In the genomic region with DNA sequence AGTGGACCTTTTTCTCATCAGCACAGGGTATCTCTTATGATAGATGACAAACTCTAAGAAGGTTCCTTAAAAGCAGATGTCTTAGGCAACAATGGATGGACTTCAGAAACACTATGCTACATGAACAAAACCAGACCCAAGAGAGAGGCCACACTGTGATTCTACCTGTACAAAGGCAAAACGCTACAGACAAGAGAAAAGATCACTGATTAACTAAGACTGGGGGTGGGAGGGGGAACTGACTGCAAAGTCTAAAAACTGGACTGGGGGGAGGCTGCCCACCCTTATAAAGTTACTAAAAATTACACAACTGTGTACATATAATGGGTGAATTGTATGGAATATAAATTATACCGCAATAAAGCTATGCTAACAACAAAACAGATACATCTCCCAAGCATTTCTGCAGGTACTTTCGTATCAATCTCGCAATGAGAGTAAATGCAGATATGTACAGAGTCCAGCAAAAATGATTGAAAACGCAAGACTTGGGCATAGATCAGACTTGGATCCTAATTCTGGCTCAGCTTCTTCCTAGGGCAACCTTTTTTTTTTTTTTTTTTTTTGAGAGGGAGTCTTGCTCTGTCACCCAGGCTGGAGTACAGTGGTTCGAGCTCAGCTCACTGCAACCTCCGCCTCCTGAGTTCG, we compare ENCODE assay signal across 1 cellular context.
TF ChIP-seq lines count a peak whose summit lies in the region.

No MANE protein-coding gene starts in this region.

TF ChIP-seq in endothelial cell of umbilical vein, 7 proteins besides CTCF, POLR2A, EP300 and RAD21:
- TF ChIP-seq FOS (IDR thresholded peaks at IDR 0.05; ENCODE audit: borderline replicate concordance, insufficient read depth, low read length): no peak
- TF ChIP-seq GATA2 (IDR thresholded peaks at IDR 0.05; ENCODE audit: insufficient read depth, insufficient read length, low read depth, low read length): no peak
- no peak for TF ChIP-seq JUN (IDR thresholded peaks at IDR 0.05; ENCODE audit: borderline replicate concordance, insufficient read depth, insufficient read length, low read depth)
- TF ChIP-seq MYC (IDR thresholded peaks at IDR 0.05; ENCODE audit: low read depth, low read length): no peak
- no peak for TF ChIP-seq EZH2 (IDR thresholded peaks at IDR 0.05; ENCODE audit: borderline replicate concordance, low read depth, low read length, severe bottlenecking)
- no peak for TF ChIP-seq POLR2AphosphoS5 (IDR thresholded peaks at IDR 0.05; ENCODE audit: insufficient read depth, low read depth, low read length)
